ENCODE assay signal across 2 cellular contexts in genomic region chr1:155077758-155078495, GRCh38.
TF ChIP-seq lines count a peak whose summit lies in the region.

No MANE protein-coding gene starts in this region.

TF ChIP-seq in SK-N-SH, 30 proteins besides CTCF, POLR2A, EP300 and RAD21 (continued from another document):
- TF ChIP-seq, protein P1, sequence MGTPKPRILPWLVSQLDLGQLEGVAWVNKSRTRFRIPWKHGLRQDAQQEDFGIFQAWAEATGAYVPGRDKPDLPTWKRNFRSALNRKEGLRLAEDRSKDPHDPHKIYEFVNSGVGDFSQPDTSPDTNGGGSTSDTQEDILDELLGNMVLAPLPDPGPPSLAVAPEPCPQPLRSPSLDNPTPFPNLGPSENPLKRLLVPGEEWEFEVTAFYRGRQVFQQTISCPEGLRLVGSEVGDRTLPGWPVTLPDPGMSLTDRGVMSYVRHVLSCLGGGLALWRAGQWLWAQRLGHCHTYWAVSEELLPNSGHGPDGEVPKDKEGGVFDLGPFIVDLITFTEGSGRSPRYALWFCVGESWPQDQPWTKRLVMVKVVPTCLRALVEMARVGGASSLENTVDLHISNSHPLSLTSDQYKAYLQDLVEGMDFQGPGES (IDR thresholded peaks at IDR 0.05; ENCODE audit: low read depth, low read length), result no peak
- no peak for TF ChIP-seq MEF2A (IDR thresholded peaks at IDR 0.05; ENCODE audit: borderline replicate concordance, low read depth)

TF ChIP-seq in SK-N-SH treated with all-trans-retinoic acid at 6 μM for 48 hours, 23 proteins besides CTCF, POLR2A, EP300 and RAD21 (continued from another document):
- TF ChIP-seq, protein P2, sequence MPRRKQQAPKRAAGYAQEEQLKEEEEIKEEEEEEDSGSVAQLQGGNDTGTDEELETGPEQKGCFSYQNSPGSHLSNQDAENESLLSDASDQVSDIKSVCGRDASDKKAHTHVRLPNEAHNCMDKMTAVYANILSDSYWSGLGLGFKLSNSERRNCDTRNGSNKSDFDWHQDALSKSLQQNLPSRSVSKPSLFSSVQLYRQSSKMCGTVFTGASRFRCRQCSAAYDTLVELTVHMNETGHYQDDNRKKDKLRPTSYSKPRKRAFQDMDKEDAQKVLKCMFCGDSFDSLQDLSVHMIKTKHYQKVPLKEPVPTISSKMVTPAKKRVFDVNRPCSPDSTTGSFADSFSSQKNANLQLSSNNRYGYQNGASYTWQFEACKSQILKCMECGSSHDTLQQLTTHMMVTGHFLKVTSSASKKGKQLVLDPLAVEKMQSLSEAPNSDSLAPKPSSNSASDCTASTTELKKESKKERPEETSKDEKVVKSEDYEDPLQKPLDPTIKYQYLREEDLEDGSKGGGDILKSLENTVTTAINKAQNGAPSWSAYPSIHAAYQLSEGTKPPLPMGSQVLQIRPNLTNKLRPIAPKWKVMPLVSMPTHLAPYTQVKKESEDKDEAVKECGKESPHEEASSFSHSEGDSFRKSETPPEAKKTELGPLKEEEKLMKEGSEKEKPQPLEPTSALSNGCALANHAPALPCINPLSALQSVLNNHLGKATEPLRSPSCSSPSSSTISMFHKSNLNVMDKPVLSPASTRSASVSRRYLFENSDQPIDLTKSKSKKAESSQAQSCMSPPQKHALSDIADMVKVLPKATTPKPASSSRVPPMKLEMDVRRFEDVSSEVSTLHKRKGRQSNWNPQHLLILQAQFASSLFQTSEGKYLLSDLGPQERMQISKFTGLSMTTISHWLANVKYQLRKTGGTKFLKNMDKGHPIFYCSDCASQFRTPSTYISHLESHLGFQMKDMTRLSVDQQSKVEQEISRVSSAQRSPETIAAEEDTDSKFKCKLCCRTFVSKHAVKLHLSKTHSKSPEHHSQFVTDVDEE (CRISPR knock-in tag; IDR thresholded peaks at IDR 0.05), result no peak
- TF ChIP-seq TCF4 (CRISPR knock-in tag; IDR thresholded peaks at IDR 0.05; ENCODE audit: borderline replicate concordance), result no peak
- no peak for TF ChIP-seq OSR1 (CRISPR knock-in tag; IDR thresholded peaks at IDR 0.05)
- TF ChIP-seq, protein P3, sequence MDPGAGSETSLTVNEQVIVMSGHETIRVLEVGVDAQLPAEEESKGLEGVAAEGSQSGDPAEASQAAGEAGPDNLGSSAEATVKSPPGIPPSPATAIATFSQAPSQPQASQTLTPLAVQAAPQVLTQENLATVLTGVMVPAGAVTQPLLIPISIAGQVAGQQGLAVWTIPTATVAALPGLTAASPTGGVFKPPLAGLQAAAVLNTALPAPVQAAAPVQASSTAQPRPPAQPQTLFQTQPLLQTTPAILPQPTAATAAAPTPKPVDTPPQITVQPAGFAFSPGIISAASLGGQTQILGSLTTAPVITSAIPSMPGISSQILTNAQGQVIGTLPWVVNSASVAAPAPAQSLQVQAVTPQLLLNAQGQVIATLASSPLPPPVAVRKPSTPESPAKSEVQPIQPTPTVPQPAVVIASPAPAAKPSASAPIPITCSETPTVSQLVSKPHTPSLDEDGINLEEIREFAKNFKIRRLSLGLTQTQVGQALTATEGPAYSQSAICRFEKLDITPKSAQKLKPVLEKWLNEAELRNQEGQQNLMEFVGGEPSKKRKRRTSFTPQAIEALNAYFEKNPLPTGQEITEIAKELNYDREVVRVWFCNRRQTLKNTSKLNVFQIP (CRISPR knock-in tag; IDR thresholded peaks at IDR 0.05; ENCODE audit: borderline replicate concordance, low read depth), result no peak
- no peak for TF ChIP-seq CSDC2 (CRISPR knock-in tag; IDR thresholded peaks at IDR 0.05)
- no peak for TF ChIP-seq ZNF8 (CRISPR knock-in tag; IDR thresholded peaks at IDR 0.05)
- TF ChIP-seq, protein P4, sequence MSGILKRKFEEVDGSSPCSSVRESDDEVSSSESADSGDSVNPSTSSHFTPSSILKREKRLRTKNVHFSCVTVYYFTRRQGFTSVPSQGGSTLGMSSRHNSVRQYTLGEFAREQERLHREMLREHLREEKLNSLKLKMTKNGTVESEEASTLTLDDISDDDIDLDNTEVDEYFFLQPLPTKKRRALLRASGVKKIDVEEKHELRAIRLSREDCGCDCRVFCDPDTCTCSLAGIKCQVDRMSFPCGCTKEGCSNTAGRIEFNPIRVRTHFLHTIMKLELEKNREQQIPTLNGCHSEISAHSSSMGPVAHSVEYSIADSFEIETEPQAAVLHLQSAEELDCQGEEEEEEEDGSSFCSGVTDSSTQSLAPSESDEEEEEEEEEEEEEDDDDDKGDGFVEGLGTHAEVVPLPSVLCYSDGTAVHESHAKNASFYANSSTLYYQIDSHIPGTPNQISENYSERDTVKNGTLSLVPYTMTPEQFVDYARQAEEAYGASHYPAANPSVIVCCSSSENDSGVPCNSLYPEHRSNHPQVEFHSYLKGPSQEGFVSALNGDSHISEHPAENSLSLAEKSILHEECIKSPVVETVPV (CRISPR knock-in tag; IDR thresholded peaks at IDR 0.05), result no peak
- TF ChIP-seq RARB (CRISPR knock-in tag; IDR thresholded peaks at IDR 0.05), result no peak
- no peak for TF ChIP-seq ZFP3 (CRISPR knock-in tag; IDR thresholded peaks at IDR 0.05)
- no peak for TF ChIP-seq ESRRG (CRISPR knock-in tag; IDR thresholded peaks at IDR 0.05)
- no peak for TF ChIP-seq SNAI2 (CRISPR knock-in tag; IDR thresholded peaks at IDR 0.05)
- TF ChIP-seq GLIS3 (CRISPR knock-in tag; IDR thresholded peaks at IDR 0.05), result no peak
- no peak for TF ChIP-seq BACH2 (CRISPR knock-in tag; IDR thresholded peaks at IDR 0.05; ENCODE audit: borderline replicate concordance)
TF ChIP-seq in SK-N-SH treated with all-trans-retinoic acid at 6 μM for 48 hours: peak in this region for 0.
